15 cellular contexts compared by ENCODE assay signal in genomic region chr1:77134359-77134758, GRCh38.
A peak's percentile ranks its signal among the peaks of the same experiment; 100 is the strongest.
DNase-seq lines count a peak whose midpoint lies in the region; ATAC-seq, FAIRE-seq and TF ChIP-seq lines count a peak whose summit lies in the region.
"Had no signal": no experiment of that assay in that cellular context is flagged by ENCODE, and none has a peak within 500 bp of the region (broad histone marks: within the 10 kb centered on the region; RNA-seq: fewer than 3 reads in every experiment).

No MANE protein-coding gene starts in this region.

- H3K36me3 ChIP-seq in endothelial cell of umbilical vein (ENCODE audit: control insufficient read depth in 2 of 2, extremely low read depth in 1 of 2, insufficient read depth in 2 of 2, low read length in 2 of 2), result no peaks in the 10 kb centered on the region
- no peaks in the 10 kb centered on the region for H3K36me3 ChIP-seq in right lobe of liver

- H3K9me1 ChIP-seq in endothelial cell of umbilical vein (replicated peaks; ENCODE audit: control insufficient read depth, extremely low read depth, insufficient read depth, low read length), result no peaks in the 10 kb centered on the region

- peak; percentile 15 for FAIRE-seq in endothelial cell of umbilical vein (lab: Jason Lieb, UNC)

- H3K4me1 ChIP-seq in endothelial cell of umbilical vein (ENCODE audit: control insufficient read depth, extremely low read depth, insufficient read depth, low read length) (no peaks in the 10 kb centered on the region), right lobe of liver (peaks cover 0 to 15% (median 2%) of the 10 kb centered on the region in 4 donors)

- no peak for TF ChIP-seq POLR2A in endothelial cell of umbilical vein (IDR thresholded peaks at IDR 0.05; ENCODE audit: low read depth, low read length)
- no peak for TF ChIP-seq POLR2A in right lobe of liver (IDR thresholded peaks at IDR 0.05)

- no peak overlapping the region for H3K4me2 ChIP-seq in endothelial cell of umbilical vein (ENCODE audit: insufficient read depth, low read length)
- H3K4me2 ChIP-seq: GM23338, KMS-11 had no signal

- H3K27ac ChIP-seq in endothelial cell of umbilical vein (ENCODE audit: insufficient read depth, low read depth, low read length) (no peak overlapping the region), right lobe of liver (no peak overlapping the region)
- H3K27ac ChIP-seq: HL-60, KMS-11 had no signal

- no peaks in the 10 kb centered on the region for H3K79me2 ChIP-seq in endothelial cell of umbilical vein (ENCODE audit: control insufficient read depth, insufficient read depth, low read length)

- WGBS in right lobe of liver (ENCODE audit: insufficient coverage, low coverage, low lambda C conversion rate, missing lambda C conversion rate), result 40% methylated on average over 2 of the region's 2 CpGs

- CTCF ChIA-PET in endothelial cell of umbilical vein (lab: Charles Lee), result interaction anchor here (0.7 to 1.4 kb wide), 3 partner anchors 980 to 1226 kb away, joined by 3 read pairs; no protein-coding TSS in a partner anchor

- intact Hi-C loops in endothelial cell of umbilical vein (cut with micrococcal nuclease), result no loop called here
- intact Hi-C loops in right lobe of liver (cut with DNase I), result no loop called here

- DNase-seq in AG08396 (ENCODE audit: low spot score) (peak; percentile 9), HT-29 (ENCODE audit: low spot score) (peak; percentile 7), endothelial cell of umbilical vein (ENCODE audit: low read depth, low spot score) (no peak), right lobe of liver (peak; percentile 60 to 75 (median 72)), mesenteric fat pad (ENCODE audit: low spot score) (no peak)
- DNase-seq: CD8-positive, alpha-beta T cell; NCI-H1105 treated with DMSO at 0.1 percent for 48 hours; NCI-H187; NCI-H774; SIG-M5 had no signal

- no peak overlapping the region for H2AFZ ChIP-seq in endothelial cell of umbilical vein (ENCODE audit: low read depth, low read length)
- H2AFZ ChIP-seq: GM23338 had no signal

- no peak overlapping the region for H3K4me3 ChIP-seq in endothelial cell of umbilical vein (replicated peaks in 1 of 3; ENCODE audit: insufficient read depth in 1 of 3, low read depth in 1 of 3, low read length in 3 of 3)
- H3K4me3 ChIP-seq in right lobe of liver, result no peak overlapping the region
- H3K4me3 ChIP-seq: GM23338 had no signal

- no TSS peak for BruUV-seq in endothelial cell of umbilical vein (replicated peaks; lab: Mats Ljungman, UMichigan)

- ATAC-seq in right lobe of liver, result peak; percentile 81 to 96 (median 93)
- no peak for ATAC-seq in GM21737 (IDR thresholded peaks at IDR 0.05; ENCODE audit: unreplicated experiment)
- ATAC-seq in GM21423 (IDR thresholded peaks at IDR 0.05; ENCODE audit: unreplicated experiment), result no peak
- ATAC-seq: CD8-positive, alpha-beta T cell; GM23338 had no signal

- TF ChIP-seq CTCF in endothelial cell of umbilical vein (IDR thresholded peaks at IDR 0.05; ENCODE audit: extremely low read depth in 1 of 2, insufficient read depth in 1 of 2, low read depth in 1 of 2, low read length in 2 of 2) (no peak), right lobe of liver (IDR thresholded peaks at IDR 0.05) (no peak)

- no peak overlapping the region for H3K9ac ChIP-seq in endothelial cell of umbilical vein (replicated peaks; ENCODE audit: extremely low read depth, insufficient read depth, low read length)
- H3K9ac ChIP-seq: KMS-11 had no signal

- dilution Hi-C loops in endothelial cell of umbilical vein (cut with MboI; ENCODE audit: extremely low pct_ligation_motif_present, low sequenced_read_pairs), result no loop called here

- H3K27me3 ChIP-seq in endothelial cell of umbilical vein (ENCODE audit: control insufficient read depth in 2 of 2, insufficient read depth in 2 of 2, low read length in 2 of 2), result no peaks in the 10 kb centered on the region
- H3K27me3 ChIP-seq in right lobe of liver, result no peaks in the 10 kb centered on the region

- no peaks in the 10 kb centered on the region for H4K20me1 ChIP-seq in endothelial cell of umbilical vein (replicated peaks; ENCODE audit: control insufficient read depth, extremely low read depth, insufficient read depth, low read length)

- no peaks in the 10 kb centered on the region for H3K9me3 ChIP-seq in endothelial cell of umbilical vein (replicated peaks; ENCODE audit: control insufficient read depth, insufficient read depth, low read length)
- no peaks in the 10 kb centered on the region for H3K9me3 ChIP-seq in right lobe of liver

- POLR2A ChIA-PET in endothelial cell of umbilical vein (lab: Charles Lee), result no interaction called here

TF ChIP-seq in endothelial cell of umbilical vein, 7 proteins besides CTCF, POLR2A, EP300 and RAD21:
- TF ChIP-seq EZH2 (IDR thresholded peaks at IDR 0.05; ENCODE audit: borderline replicate concordance, low read depth, low read length, severe bottlenecking), result no peak
- no peak for TF ChIP-seq FOS (IDR thresholded peaks at IDR 0.05; ENCODE audit: borderline replicate concordance, insufficient read depth, low read length)
- TF ChIP-seq JUN (IDR thresholded peaks at IDR 0.05; ENCODE audit: borderline replicate concordance, insufficient read depth, insufficient read length, low read depth), result no peak
- no peak for TF ChIP-seq MYC (IDR thresholded peaks at IDR 0.05; ENCODE audit: low read depth, low read length)
TF ChIP-seq in endothelial cell of umbilical vein: peak in this region for 0.

Comparison
In these comparisons a context has a peak if more than half of its experiments do, and no peak if none do; other contexts are left out.
1. DNase-seq: peak in AG08396 (single experiment), HT-29 (single experiment) and right lobe of liver (3 of 3); none in endothelial cell of umbilical vein (single experiment) and mesenteric fat pad (single experiment).
2. ATAC-seq: peak in right lobe of liver (4 of 4); none in GM21737 (single experiment) and GM21423 (single experiment).